In the genomic region with DNA sequence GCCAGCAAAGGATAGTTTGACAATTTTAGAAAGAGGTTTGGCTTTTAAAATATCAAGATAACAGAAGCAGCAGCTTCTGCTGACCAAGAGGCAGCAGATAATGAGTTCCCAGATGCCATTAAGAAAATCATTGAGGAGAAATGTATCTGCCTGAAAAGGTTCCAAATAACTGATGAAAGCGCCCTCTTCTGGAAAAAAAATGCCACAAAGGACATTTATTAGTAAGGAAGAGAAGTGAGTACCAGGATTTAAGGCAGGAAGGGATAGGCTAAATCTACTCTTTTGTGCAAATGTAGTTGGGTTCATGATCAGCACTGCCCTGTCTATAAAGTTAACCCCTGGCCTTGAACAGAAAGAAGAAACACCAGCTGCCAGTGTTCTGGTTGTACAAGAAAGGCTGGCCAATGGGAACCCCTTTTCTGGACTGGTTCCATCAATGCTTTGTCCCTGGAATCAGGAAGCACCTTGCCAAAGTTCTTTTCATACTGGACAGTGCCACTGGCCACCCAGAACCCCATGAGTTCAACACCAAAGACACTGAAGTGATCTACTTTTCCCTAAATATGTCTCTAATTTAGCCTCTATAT, we compare ENCODE assay signal across 8 cellular contexts. TPM values are rescaled to one million over a fixed set of nuclear protein-coding genes. Genes with fewer than 3 reads are reported as not detected.
DNase-seq lines count a peak whose midpoint lies in the region; ATAC-seq, FAIRE-seq and TF ChIP-seq lines count a peak whose summit lies in the region.

No MANE protein-coding gene starts in this region.

- TF ChIP-seq RAD21 in Ishikawa (IDR thresholded peaks at IDR 0.05; ENCODE audit: low read depth) = peak; percentile 34; the same call in 1 of the 2 replicates

- TF ChIP-seq CTCF in D721Med (IDR thresholded peaks at IDR 0.05; ENCODE audit: insufficient read depth, missing control alignments) = peak; percentile 51
- TF ChIP-seq CTCF in VCaP (conservative IDR thresholded peaks at IDR 0.05) = peak; percentile 72
- peak in 1 of 2 donors; percentile 22 for TF ChIP-seq CTCF in left lung (IDR thresholded peaks at IDR 0.05)

- H3K4me3 ChIP-seq in left lung = no peak overlapping the region
- H3K4me3 ChIP-seq in aorta (ENCODE audit: low read length in 2 of 2) = no peak overlapping the region

- H3K36me3 Mint-ChIP-seq in activated T-helper 2 cell treated with anti-CD3 and anti-CD28 coated beads, Interferon-gamma antibody, Interleukin-2, Interleukin-4, amounts not matched to agents 10 μg/mL and 5 μg/mL and 100 μg/mL, durations not matched to agents 14 hours and 24 hours and 36 hours (ENCODE audit: low read depth) = peaks cover 17% of the 10 kb centered on the region

- no peak for FAIRE-seq in D721Med (lab: Jason Lieb, UNC)

- H3K27ac ChIP-seq in VCaP = no peak overlapping the region
- peak overlapping the region in 1 of 2 donors; percentile 43 for H3K27ac ChIP-seq in left lung
- no peak overlapping the region for H3K27ac ChIP-seq in aorta (ENCODE audit: low read depth in 1 of 2, low read length in 2 of 2)

- no peaks in the 10 kb centered on the region for H3K4me1 Mint-ChIP-seq in activated T-helper 2 cell treated with anti-CD3 and anti-CD28 coated beads, Interferon-gamma antibody, Interleukin-2, Interleukin-4, amounts not matched to agents 10 μg/mL and 5 μg/mL and 100 μg/mL, durations not matched to agents 14 hours and 24 hours and 36 hours (ENCODE audit: low read depth)

- H3K27me3 ChIP-seq in left lung = no peaks in the 10 kb centered on the region
- H3K27me3 ChIP-seq in aorta (ENCODE audit: control insufficient read depth in 1 of 2, insufficient read depth in 2 of 2, low read length in 1 of 2) = no peaks in the 10 kb centered on the region

- H3K9me3 ChIP-seq in left lung (no peaks in the 10 kb centered on the region), aorta (ENCODE audit: control insufficient read depth, low read length) (no peaks in the 10 kb centered on the region)

- no peak for DNase-seq in D721Med (ENCODE audit: insufficient read length, low spot score)
- no peak for DNase-seq in left lung
- no peak for DNase-seq in NCI-H187 (lab: John Stamatoyannopoulos, UW)
- no peak for DNase-seq in activated T-helper 2 cell treated with anti-CD3 and anti-CD28 coated beads, Interferon-gamma antibody, Interleukin-2, Interleukin-4, amounts not matched to agents 10 μg/mL and 5 μg/mL and 100 μg/mL, durations not matched to agents 14 hours and 24 hours and 36 hours (ENCODE audit: low spot score)
- DNase-seq in aorta = no peak

- TF ChIP-seq EP300 in Ishikawa (IDR thresholded peaks at IDR 0.05; ENCODE audit: borderline replicate concordance) = no peak

- H3K4me1 ChIP-seq in left lung (peaks cover 0 to 20% of the 10 kb centered on the region in 2 donors), aorta (ENCODE audit: control insufficient read depth in 1 of 2, insufficient read depth in 2 of 2, low read length in 2 of 2) (no peaks in the 10 kb centered on the region)

- no peak overlapping the region for H3K27ac Mint-ChIP-seq in activated T-helper 2 cell treated with anti-CD3 and anti-CD28 coated beads, Interferon-gamma antibody, Interleukin-2, Interleukin-4, amounts not matched to agents 10 μg/mL and 5 μg/mL and 100 μg/mL, durations not matched to agents 14 hours and 24 hours and 36 hours

- intact Hi-C loops in left lung (cut with DNase I) = no loop called here
- intact Hi-C loops in activated T-helper 2 cell treated with anti-CD3 and anti-CD28 coated beads, Interferon-gamma antibody, Interleukin-2, Interleukin-4, amounts not matched to agents 10 μg/mL and 5 μg/mL and 100 μg/mL, durations not matched to agents 14 hours and 24 hours and 36 hours (cut with micrococcal nuclease) = loop anchor here (1.0 kb wide), 1 partner anchor 299 kb away; no protein-coding TSS in a partner anchor
- intact Hi-C loops in aorta (cut with DNase I) = no loop called here

- ATAC-seq in left lung (peak; percentile 12), GM19455 (IDR thresholded peaks at IDR 0.05; ENCODE audit: unreplicated experiment) (no peak), aorta (ENCODE audit: low FRiP score) (no peak)

- H3K36me3 ChIP-seq in left lung (peaks cover 0 to 40% of the 10 kb centered on the region in 2 donors), aorta (ENCODE audit: control insufficient read depth in 1 of 2, insufficient read depth in 2 of 2, low read length in 1 of 2) (peaks cover 0 to 12% of the 10 kb centered on the region in 2 donors)

- no peaks in the 10 kb centered on the region for H3K27me3 Mint-ChIP-seq in activated T-helper 2 cell treated with anti-CD3 and anti-CD28 coated beads, Interferon-gamma antibody, Interleukin-2, Interleukin-4, amounts not matched to agents 10 μg/mL and 5 μg/mL and 100 μg/mL, durations not matched to agents 14 hours and 24 hours and 36 hours (ENCODE audit: low read depth)

- 33 to 51% methylated on average over 1 of the region's 1 CpG for WGBS in aorta, 2 donors

- no peaks in the 10 kb centered on the region for H3K9me3 Mint-ChIP-seq in activated T-helper 2 cell treated with anti-CD3 and anti-CD28 coated beads, Interferon-gamma antibody, Interleukin-2, Interleukin-4, amounts not matched to agents 10 μg/mL and 5 μg/mL and 100 μg/mL, durations not matched to agents 14 hours and 24 hours and 36 hours

- no peak overlapping the region for H3K4me3 Mint-ChIP-seq in activated T-helper 2 cell treated with anti-CD3 and anti-CD28 coated beads, Interferon-gamma antibody, Interleukin-2, Interleukin-4, amounts not matched to agents 10 μg/mL and 5 μg/mL and 100 μg/mL, durations not matched to agents 14 hours and 24 hours and 36 hours (ENCODE audit: low read depth)

TF ChIP-seq in Ishikawa, 13 proteins besides CTCF, POLR2A, EP300 and RAD21:
- TF ChIP-seq TEAD4 (IDR thresholded peaks at IDR 0.05) (no peak), EGR1 (IDR thresholded peaks at IDR 0.05) (no peak), TCF12 (IDR thresholded peaks at IDR 0.05; ENCODE audit: low read depth) (no peak), FOXM1 (IDR thresholded peaks at IDR 0.05; ENCODE audit: borderline replicate concordance, low read depth) (no peak), TAF1 (IDR thresholded peaks at IDR 0.05; ENCODE audit: low read depth) (no peak), ZBTB7A (IDR thresholded peaks at IDR 0.05; ENCODE audit: low read depth) (no peak), NFIC (IDR thresholded peaks at IDR 0.05) (no peak)
- TF ChIP-seq, protein P1, sequence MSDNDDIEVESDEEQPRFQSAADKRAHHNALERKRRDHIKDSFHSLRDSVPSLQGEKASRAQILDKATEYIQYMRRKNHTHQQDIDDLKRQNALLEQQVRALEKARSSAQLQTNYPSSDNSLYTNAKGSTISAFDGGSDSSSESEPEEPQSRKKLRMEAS (IDR thresholded peaks at IDR 0.05) = no peak

RNA-seq across cellular contexts. Expression of a gene that starts 40.6 kb away (rescaled TPM):
- total RNA-seq in left lung (10 to 100 TPM; 14.7 to 17.9 TPM), aorta (10 to 100 TPM; 16.4 to 19.6 TPM)
- total RNA-seq in activated T-helper 2 cell treated with anti-CD3 and anti-CD28 coated beads, Interferon-gamma antibody, Interleukin-2, Interleukin-4, amounts not matched to agents 10 μg/mL and 5 μg/mL and 100 μg/mL, durations not matched to agents 14 hours and 24 hours and 36 hours = 18.5 and 21.7 TPM in 2 replicates
- polyA plus RNA-seq in aorta = 10 to 100 TPM in 1 of 2 donors, 1 to 10 TPM in 1; 2.5 to 14.7 TPM

RNA-seq across cellular contexts. Expression of a gene that starts 40.7 kb away (rescaled TPM):
- total RNA-seq in left lung = 10 to 100 TPM; 14.8 to 15.1 TPM
- total RNA-seq in activated T-helper 2 cell treated with anti-CD3 and anti-CD28 coated beads, Interferon-gamma antibody, Interleukin-2, Interleukin-4, amounts not matched to agents 10 μg/mL and 5 μg/mL and 100 μg/mL, durations not matched to agents 14 hours and 24 hours and 36 hours = 4.1 and 4.7 TPM in 2 replicates
- 1 to 10 TPM; 6.7 to 7.9 TPM for total RNA-seq in aorta
- 10 to 100 TPM; 20.9 to 22.2 TPM for polyA plus RNA-seq in aorta

RNA-seq across cellular contexts. Expression of a gene that starts 54.6 kb away (rescaled TPM):
- total RNA-seq in left lung (1 to 10 TPM in 1 of 2 donors, under 1 TPM in 1; 0.82 to 1.2 TPM), aorta (1 to 10 TPM in 1 of 2 donors, under 1 TPM in 1; 0.42 to 3.7 TPM)
- 0.25 TPM in 1 of 2 replicates, not detected in the other for total RNA-seq in activated T-helper 2 cell treated with anti-CD3 and anti-CD28 coated beads, Interferon-gamma antibody, Interleukin-2, Interleukin-4, amounts not matched to agents 10 μg/mL and 5 μg/mL and 100 μg/mL, durations not matched to agents 14 hours and 24 hours and 36 hours
- 1 to 10 TPM in 1 of 2 donors, not detected in 1; 1.7 TPM for polyA plus RNA-seq in aorta

RNA-seq across cellular contexts. Expression of a gene that starts 57.1 kb away (rescaled TPM):
- total RNA-seq in left lung (10 to 100 TPM; 12.4 to 13.0 TPM), aorta (1 to 10 TPM; 6.0 to 8.0 TPM)
- total RNA-seq in activated T-helper 2 cell treated with anti-CD3 and anti-CD28 coated beads, Interferon-gamma antibody, Interleukin-2, Interleukin-4, amounts not matched to agents 10 μg/mL and 5 μg/mL and 100 μg/mL, durations not matched to agents 14 hours and 24 hours and 36 hours = 29.9 and 33.6 TPM in 2 replicates
- 1 to 10 TPM; 3.5 to 7.5 TPM for polyA plus RNA-seq in aorta
